29 cellular contexts compared by ENCODE assay signal in the genomic region with DNA sequence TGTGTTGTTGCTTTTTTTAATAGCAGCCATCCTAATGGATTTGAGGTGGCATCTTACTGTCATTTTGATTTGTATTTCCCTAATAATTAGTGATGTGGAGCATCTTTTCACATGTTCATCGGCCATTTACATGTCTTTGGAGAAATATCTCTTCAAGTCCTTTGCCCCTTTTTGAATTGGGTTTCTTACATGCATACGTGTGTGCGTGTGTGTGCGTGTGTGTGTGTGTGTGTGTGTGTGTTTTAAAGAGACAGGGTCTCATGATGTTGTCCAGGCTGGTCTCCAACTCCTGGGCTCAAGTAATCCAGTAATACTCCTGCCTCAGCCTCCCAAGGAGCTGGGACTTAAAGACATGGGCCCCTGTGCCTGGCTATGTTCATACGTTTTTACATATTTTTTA. TPM values are rescaled to one million over a fixed set of nuclear protein-coding genes. Genes with fewer than 3 reads are reported as not detected.
"Had no signal": no experiment of that assay in that cellular context is flagged by ENCODE, and none has a peak within 500 bp of the region (broad histone marks: within the 10 kb centered on the region; RNA-seq: fewer than 3 reads in every experiment).

No MANE protein-coding gene starts in this region.

- H3K27ac ChIP-seq: dorsolateral prefrontal cortex, epithelial cell of prostate, gastrocnemius medialis, lower lobe of right lung, neural progenitor cell, prostate gland, right atrium auricular region, suprapubic skin, transverse colon, upper lobe of right lung, uterus had no signal

- H3K36me3 ChIP-seq: gastrocnemius medialis, lower lobe of right lung, neural progenitor cell, prostate gland, suprapubic skin, transverse colon, upper lobe of right lung, uterus had no signal

- H3K27me3 ChIP-seq: dorsolateral prefrontal cortex, gastrocnemius medialis, neural progenitor cell, right atrium auricular region, suprapubic skin, transverse colon, upper lobe of right lung, uterus had no signal

- DNase-seq: dorsolateral prefrontal cortex; effector CD4-positive, alpha-beta T cell; foreskin fibroblast; gastrocnemius medialis; head of caudate nucleus; left ventricle myocardium superior; lower lobe of right lung; mucosa of descending colon; naive thymus-derived CD4-positive, alpha-beta T cell; stimulated activated CD4-positive, alpha-beta T cell treated with anti-CD3 and anti-CD28 coated beads, Interleukin-12 subunit alpha, Interleukin-12 subunit beta, amount 100 ng/mL, for 4 hours; stimulated activated CD4-positive, alpha-beta T cell treated with anti-CD3 and anti-CD28 coated beads, Interleukin-1b, Interleukin-23, amount 100 ng/mL, for 48 hours; stimulated activated CD4-positive, alpha-beta T cell treated with anti-CD3 and anti-CD28 coated beads, Interleukin-4, amount 100 ng/mL, for 1 hour; stimulated activated CD8-positive, alpha-beta memory T cell treated with anti-CD3 and anti-CD28 coated beads, Interleukin-4, amount 100 ng/mL, for 48 hours; transverse colon; upper lobe of right lung; uterus had no signal

- H3K27me3 Mint-ChIP-seq: naive thymus-derived CD4-positive, alpha-beta T cell; stimulated activated naive CD8-positive, alpha-beta T cell treated with anti-CD3 and anti-CD28 coated beads, Interleukin-15, amount 100 ng/mL, for 72 hours had no signal

- H3K27ac Mint-ChIP-seq: stimulated activated naive CD8-positive, alpha-beta T cell treated with anti-CD3 and anti-CD28 coated beads, Interleukin-15, amount 100 ng/mL, for 72 hours had no signal

- H3K4me1 ChIP-seq: neural progenitor cell, prostate gland, uterus had no signal

- ATAC-seq: esophagus mucosa; gastrocnemius medialis; left ventricle myocardium superior; lower lobe of right lung; mucosa of descending colon; naive thymus-derived CD4-positive, alpha-beta T cell; sciatic nerve; upper lobe of right lung had no signal

- H3K9me3 Mint-ChIP-seq: stimulated activated naive CD8-positive, alpha-beta T cell treated with anti-CD3 and anti-CD28 coated beads, Interleukin-15, amount 100 ng/mL, for 72 hours had no signal

- H3K9me3 ChIP-seq: gastrocnemius medialis, lower lobe of right lung, mucosa of descending colon, prostate gland, right atrium auricular region, suprapubic skin, transverse colon, upper lobe of right lung, uterus had no signal

- H3K4me3 ChIP-seq: dorsolateral prefrontal cortex, gastrocnemius medialis, lower lobe of right lung, mucosa of descending colon, neural progenitor cell, prostate gland, right atrium auricular region, smooth muscle cell, suprapubic skin, transverse colon, upper lobe of right lung, uterus had no signal

- H3K4me2 ChIP-seq: neural progenitor cell, smooth muscle cell had no signal

- H2AFZ ChIP-seq: neural progenitor cell had no signal

- H3K4me3 Mint-ChIP-seq: nephron; neural progenitor cell; stimulated activated naive CD8-positive, alpha-beta T cell treated with anti-CD3 and anti-CD28 coated beads, Interleukin-15, amount 100 ng/mL, for 72 hours had no signal

- H3K9ac ChIP-seq: neural progenitor cell had no signal

RNA-seq across cellular contexts. Expression of gene ERVH48-1, which starts 58.4 kb away (rescaled TPM):
- total RNA-seq: dorsolateral prefrontal cortex, esophagus mucosa, gastrocnemius medialis, glomerular endothelial cell, left ventricle myocardium superior, lower lobe of right lung, mesenteric fat pad, mucosa of descending colon, osteoblast, right atrium auricular region, sciatic nerve, suprapubic skin, transverse colon, upper lobe of right lung, uterus had no signal
